Comparison of ENCODE assay signal across 29 cellular contexts in the genomic region with DNA sequence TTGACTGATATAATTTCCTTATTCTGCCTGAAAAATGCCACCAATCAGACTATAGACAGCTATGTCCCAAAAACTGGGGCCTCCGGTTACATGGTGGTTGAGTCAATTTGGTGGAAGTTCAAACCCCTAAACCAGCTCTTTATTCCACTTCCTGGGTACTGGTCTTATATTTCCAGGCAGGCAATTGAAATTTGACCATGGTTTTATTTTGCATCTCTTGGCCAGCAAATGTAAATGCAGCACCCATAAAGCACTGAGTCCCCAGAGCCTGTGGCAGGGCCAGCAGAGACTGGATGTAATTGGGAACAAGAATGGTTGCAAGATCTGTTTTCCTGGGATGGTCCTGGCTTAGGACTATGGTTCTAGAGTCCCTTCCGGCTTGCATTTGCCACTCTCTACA.
DNase-seq lines count a peak whose midpoint lies in the region; ATAC-seq and TF ChIP-seq lines count a peak whose summit lies in the region.
"Had no signal": no experiment of that assay in that cellular context is flagged by ENCODE, and none has a peak within 500 bp of the region (broad histone marks: within the 10 kb centered on the region; RNA-seq: fewer than 3 reads in every experiment).

No MANE protein-coding gene starts in this region.

- intact Hi-C loops in MCF 10A (cut with micrococcal nuclease) = no loop called here
- intact Hi-C loops in mammary epithelial cell (cut with micrococcal nuclease) = no loop called here
- intact Hi-C loops in vagina (cut with DNase I) = no loop called here
- intact Hi-C loops in heart left ventricle (cut with DNase I) = loop anchor here in 1 of 10 donors (10.0 kb wide), 1 partner anchor 105 kb away; the partner anchor contains the start of gene CDC42EP3

- 92% methylated on average over 2 of the region's 2 CpGs for WGBS in mammary epithelial cell (ENCODE audit: low coverage, missing lambda C conversion rate)
- WGBS in gastroesophageal sphincter (ENCODE audit: low coverage in 1 of 2), 2 donors = 50 to 80% methylated on average over 1 of the region's 2 CpGs
- 94 to 100% (median 96%) methylated on average over 2 of the region's 2 CpGs for WGBS in heart left ventricle, 4 donors

- H3K4me1 ChIP-seq in mammary epithelial cell (ENCODE audit: insufficient read depth, low read length) = peaks cover 71% of the 10 kb centered on the region
- peaks cover 13 to 96% (median 14%) of the 10 kb centered on the region in 3 donors for H3K4me1 ChIP-seq in gastroesophageal sphincter
- H3K4me1 ChIP-seq in rectal smooth muscle tissue (ENCODE audit: control insufficient read depth, insufficient read depth, low read length) = peaks cover 83% of the 10 kb centered on the region
- peaks cover 41% of the 10 kb centered on the region for H3K4me1 ChIP-seq in vagina
- H3K4me1 ChIP-seq in heart left ventricle = peaks cover 0 to 30% (median 4%) of the 10 kb centered on the region in 12 donors
- H3K4me1 ChIP-seq: colonic mucosa had no signal

- no peak overlapping the region for H3K4me2 ChIP-seq in mammary epithelial cell (ENCODE audit: insufficient read depth, low read depth, low read length)

- H3K9ac ChIP-seq in mammary epithelial cell (ENCODE audit: insufficient read depth, low read length) (no peak overlapping the region), rectal smooth muscle tissue (ENCODE audit: low read length) (no peak overlapping the region)

- H3K27ac ChIP-seq in mammary epithelial cell (ENCODE audit: insufficient read depth, low read depth, low read length) (no peak overlapping the region), gastroesophageal sphincter (peak overlapping the region; percentile 31 to 84 (median 82)), rectal smooth muscle tissue (ENCODE audit: low read depth, low read length) (peak overlapping the region; percentile 87), vagina (peak overlapping the region; percentile 51), heart left ventricle (peak overlapping the region in 1 of 12 donors; percentile 81)
- H3K27ac ChIP-seq: colonic mucosa, neutrophil, thoracic aorta had no signal

- no peaks in the 10 kb centered on the region for H3K36me3 ChIP-seq in mammary epithelial cell (ENCODE audit: insufficient read depth, low read length)
- H3K36me3 ChIP-seq in gastroesophageal sphincter = no peaks in the 10 kb centered on the region
- H3K36me3 ChIP-seq in rectal smooth muscle tissue (ENCODE audit: control insufficient read depth, insufficient read depth, low read length) = no peaks in the 10 kb centered on the region
- H3K36me3 ChIP-seq in vagina = no peaks in the 10 kb centered on the region
- H3K36me3 ChIP-seq in heart left ventricle = no peaks in the 10 kb centered on the region
- H3K36me3 ChIP-seq: colonic mucosa, neutrophil, Peyer's patch, thoracic aorta had no signal

- H3K27me3 Mint-ChIP-seq in MCF 10A (ENCODE audit: insufficient read depth, unreplicated experiment) = no peaks in the 10 kb centered on the region
- H3K27me3 Mint-ChIP-seq: activated naive CD8-positive, alpha-beta T cell treated with anti-CD3 and anti-CD28 coated beads for 36 hours; activated T-cell treated with anti-CD3 and anti-CD28 coated beads, Interleukin-2, amount 50 U/mL, for 24 hours; CD8-positive, alpha-beta memory T cell had no signal

- POLR2A ChIA-PET in MCF 10A (lab: Yijun Ruan, JAX) = no interaction called here

- dilution Hi-C loops in mammary epithelial cell (cut with HindIII; ENCODE audit: low sequenced_read_pairs) = no loop called here

- no peaks in the 10 kb centered on the region for H3K36me3 Mint-ChIP-seq in MCF 10A (ENCODE audit: insufficient read depth, unreplicated experiment)
- H3K36me3 Mint-ChIP-seq: activated naive CD8-positive, alpha-beta T cell treated with anti-CD3 and anti-CD28 coated beads for 36 hours; CD8-positive, alpha-beta memory T cell; memory B cell had no signal

- TF ChIP-seq CTCF in MCF 10A (IDR thresholded peaks at IDR 0.05; ENCODE audit: unreplicated experiment) (no peak), mammary epithelial cell (conservative IDR thresholded peaks at IDR 0.05 in 1 of 2, IDR thresholded peaks at IDR 0.05 in 1 of 2; ENCODE audit: extremely low read depth in 1 of 2, insufficient read depth in 1 of 2, low read depth in 1 of 2, low read length in 2 of 2) (no peak), gastroesophageal sphincter (IDR thresholded peaks at IDR 0.05) (no peak), vagina (IDR thresholded peaks at IDR 0.05) (no peak), heart left ventricle (IDR thresholded peaks at IDR 0.05) (no peak)

- in situ Hi-C loops in mammary epithelial cell (cut with MboI; ENCODE audit: low sequenced_read_pairs in 2 of 2) = no loop called here

- TF ChIP-seq EP300 in gastroesophageal sphincter (IDR thresholded peaks at IDR 0.05) = no peak

- H3K4me3 ChIP-seq in mammary epithelial cell (replicated peaks in 1 of 3; ENCODE audit: insufficient read depth in 1 of 3, low read depth in 2 of 3, low read length in 3 of 3) (no peak overlapping the region), gastroesophageal sphincter (no peak overlapping the region), rectal smooth muscle tissue (ENCODE audit: low read length) (no peak overlapping the region), vagina (no peak overlapping the region), heart left ventricle (no peak overlapping the region)
- H3K4me3 ChIP-seq: colonic mucosa, Peyer's patch, thoracic aorta had no signal

- H3K9me3 ChIP-seq in mammary epithelial cell (replicated peaks; ENCODE audit: insufficient read depth, low read length) (no peaks in the 10 kb centered on the region), gastroesophageal sphincter (no peaks in the 10 kb centered on the region), vagina (no peaks in the 10 kb centered on the region), heart left ventricle (no peaks in the 10 kb centered on the region)
- H3K9me3 ChIP-seq: colonic mucosa, neutrophil, Peyer's patch, thoracic aorta had no signal

- H3K79me2 ChIP-seq in mammary epithelial cell (ENCODE audit: insufficient read depth, low read length) = no peaks in the 10 kb centered on the region

- H3K4me3 Mint-ChIP-seq in MCF 10A (ENCODE audit: unreplicated experiment) = no peak overlapping the region
- H3K4me3 Mint-ChIP-seq: activated naive CD8-positive, alpha-beta T cell treated with anti-CD3 and anti-CD28 coated beads for 36 hours; activated T-cell treated with anti-CD3 and anti-CD28 coated beads, Interleukin-2, amount 50 U/mL, for 24 hours; B cell; CD8-positive, alpha-beta memory T cell; memory B cell had no signal

- DNase-seq in MCF 10A (ENCODE audit: unreplicated experiment) (no peak), mammary epithelial cell (no peak), vagina (ENCODE audit: extremely low spot score in 2 of 2) (no peak), heart left ventricle (no peak)
- no peak for DNase-seq in NK-92 treated with Interleukin-12 subunit alpha and Interleukin-12 subunit beta, amount 100 ng/mL, for 24 hours (lab: John Stamatoyannopoulos, UW)
- DNase-seq in stimulated activated CD4-positive, alpha-beta T cell treated with anti-CD3 and anti-CD28 coated beads, Interleukin-15, amount 100 ng/mL, for 24 hours = no peak
- DNase-seq: activated CD4-positive, alpha-beta T cell treated with anti-CD3 and anti-CD28 coated beads, Interleukin-2, amount 50 U/mL, for 1 hour; activated gamma-delta T cell; activated naive CD8-positive, alpha-beta T cell treated with anti-CD3 and anti-CD28 coated beads for 36 hours; activated T-cell treated with anti-CD3 and anti-CD28 coated beads, Interleukin-2, amount 50 U/mL, for 24 hours; anterior cingulate cortex; CD8-positive, alpha-beta memory T cell; colonic mucosa; DMS 273 treated with DMSO at 0.1 percent for 48 hours; effector CD4-positive, alpha-beta T cell; GOT3; KBM-7; NCI-H2081 treated with DMSO at 0.1 percent for 48 hours; NCI-H748 treated with DMSO at 0.1 percent for 48 hours; Peyer's patch; SIG-M5; stimulated activated naive CD8-positive, alpha-beta T cell treated with anti-CD3 and anti-CD28 coated beads, Interleukin-15, Interleukin-2, amounts not matched to agents 100 U/mL and 50 U/mL, for 24 hours; T-helper 1 cell had no signal

- CTCF ChIA-PET in MCF 10A (lab: Yijun Ruan, JAX) (no interaction called here), mammary epithelial cell (lab: Charles Lee; ENCODE audit: low non-redundant PET) (no interaction called here)

- BruUV-seq in MCF 10A (replicated peaks; lab: Mats Ljungman, UMichigan) (no TSS peak), mammary epithelial cell (replicated peaks; lab: Mats Ljungman, UMichigan) (no TSS peak)

- no peaks in the 10 kb centered on the region for H3K27me3 ChIP-seq in mammary epithelial cell (ENCODE audit: insufficient read depth, low read length)
- H3K27me3 ChIP-seq in gastroesophageal sphincter = no peaks in the 10 kb centered on the region
- no peaks in the 10 kb centered on the region for H3K27me3 ChIP-seq in rectal smooth muscle tissue (ENCODE audit: control insufficient read depth, insufficient read depth, low read length)
- H3K27me3 ChIP-seq in vagina = no peaks in the 10 kb centered on the region
- no peaks in the 10 kb centered on the region for H3K27me3 ChIP-seq in heart left ventricle
- H3K27me3 ChIP-seq: colonic mucosa, neutrophil, Peyer's patch had no signal

- TF ChIP-seq POLR2A in gastroesophageal sphincter (IDR thresholded peaks at IDR 0.05) (no peak), vagina (IDR thresholded peaks at IDR 0.05) (no peak), heart left ventricle (IDR thresholded peaks at IDR 0.05) (no peak)

- no peak overlapping the region for H2AFZ ChIP-seq in mammary epithelial cell (ENCODE audit: low read depth, low read length)

- ATAC-seq in gastroesophageal sphincter (no peak), heart left ventricle (no peak)

- peak overlapping the region; percentile 32 for H3K27ac Mint-ChIP-seq in MCF 10A (ENCODE audit: low read depth, unreplicated experiment)
- H3K27ac Mint-ChIP-seq: activated naive CD8-positive, alpha-beta T cell treated with anti-CD3 and anti-CD28 coated beads for 36 hours; activated T-cell treated with anti-CD3 and anti-CD28 coated beads, Interleukin-2, amount 50 U/mL, for 24 hours; B cell; CD8-positive, alpha-beta memory T cell; memory B cell had no signal

- no peaks in the 10 kb centered on the region for H4K20me1 ChIP-seq in mammary epithelial cell (ENCODE audit: insufficient read depth, low read length)

- H3K4me1 Mint-ChIP-seq in MCF 10A (ENCODE audit: insufficient read depth, unreplicated experiment) = peaks cover 44% of the 10 kb centered on the region
- H3K4me1 Mint-ChIP-seq: activated naive CD8-positive, alpha-beta T cell treated with anti-CD3 and anti-CD28 coated beads for 36 hours; B cell; CD8-positive, alpha-beta memory T cell; memory B cell had no signal

- no peaks in the 10 kb centered on the region for H3K9me3 Mint-ChIP-seq in MCF 10A (ENCODE audit: unreplicated experiment)
- H3K9me3 Mint-ChIP-seq: activated naive CD8-positive, alpha-beta T cell treated with anti-CD3 and anti-CD28 coated beads for 36 hours; activated T-cell treated with anti-CD3 and anti-CD28 coated beads, Interleukin-2, amount 50 U/mL, for 24 hours; CD8-positive, alpha-beta memory T cell had no signal
